8 cellular contexts compared by ENCODE assay signal in the genomic region with DNA sequence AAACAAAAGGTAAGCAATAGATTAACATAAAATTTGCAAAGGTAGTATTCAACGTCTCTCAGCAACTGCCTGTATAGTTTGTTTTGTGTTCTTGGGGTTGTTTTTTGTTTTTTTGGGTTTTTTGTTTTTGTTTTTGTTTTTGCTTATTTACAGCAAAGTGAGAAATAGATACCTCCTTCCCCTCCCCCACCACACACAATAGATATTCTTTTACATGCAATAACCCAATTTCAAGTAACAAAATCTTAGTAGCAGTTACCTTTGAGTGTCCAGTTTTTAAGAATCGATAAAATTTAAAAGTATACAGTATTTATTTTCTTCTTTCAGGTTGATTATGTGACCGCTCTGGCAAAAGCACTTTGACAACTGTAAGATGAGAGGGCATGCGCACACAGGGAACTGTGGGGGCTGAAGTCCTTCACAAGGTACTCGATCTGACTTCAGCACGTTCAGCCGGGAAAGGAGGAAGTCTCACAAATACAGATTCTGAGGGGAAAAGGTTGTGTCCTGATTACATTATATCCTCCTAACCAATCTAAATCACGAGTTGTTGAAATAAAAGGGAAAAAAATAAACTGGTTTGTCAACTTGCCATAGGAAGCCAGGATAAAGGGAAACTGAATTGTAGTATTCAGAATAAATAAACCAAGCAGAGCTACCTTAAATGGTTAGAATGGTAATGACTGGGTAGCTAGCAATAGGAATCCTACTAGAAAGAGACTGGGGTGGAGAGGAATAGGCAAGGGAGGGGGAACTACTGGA. TPM values are rescaled to one million over a fixed set of nuclear protein-coding genes. Genes with fewer than 3 reads are reported as not detected.
DNase-seq lines count a peak whose midpoint lies in the region; ATAC-seq lines count a peak whose summit lies in the region.

No MANE protein-coding gene starts in this region.

- H3K9ac ChIP-seq in BLaER1 treated with 17β-estradiol and CSF1 and Interleukin-3, amounts not matched to agents 10 nM and 100 nM = peak overlapping the region in 4 of 11 experiments; percentile 19 to 67 (median 38); a peak in 5 of 22 replicates

- DNase-seq in NCI-H510A (lab: John Stamatoyannopoulos, UW) (peak; percentile 72), left lobe of liver (ENCODE audit: low spot score) (peak; percentile 79)
- peak; percentile 21 to 25 for DNase-seq in activated CD4-positive, alpha-beta T cell treated with anti-CD3 and anti-CD28 coated beads, Interleukin-2, amount 50 U/mL, for 4 hours
- DNase-seq in stimulated activated CD4-positive, alpha-beta T cell treated with anti-CD3 and anti-CD28 coated beads, Interleukin-4, amount 100 ng/mL, for 1 hour = peak; percentile 43

- no peaks in the 10 kb centered on the region for H3K9me3 ChIP-seq in BLaER1 treated with 17β-estradiol and CSF1 and Interleukin-3, amounts not matched to agents 10 nM and 100 nM (replicated peaks in 1 of 11)
- H3K9me3 ChIP-seq in ectodermal cell (ENCODE audit: control insufficient read depth, low read length) = no peaks in the 10 kb centered on the region

- peak overlapping the region; percentile 1 to 96 (median 42); a peak in 18 of 22 replicates for H3K4me2 ChIP-seq in BLaER1 treated with 17β-estradiol and CSF1 and Interleukin-3, amounts not matched to agents 10 nM and 100 nM

- peak overlapping the region in 3 of 11 experiments; percentile 38 to 53 (median 42); a peak in 6 of 22 replicates for H3K27ac ChIP-seq in BLaER1 treated with 17β-estradiol and CSF1 and Interleukin-3, amounts not matched to agents 10 nM and 100 nM
- no peak overlapping the region for H3K27ac ChIP-seq in ectodermal cell (ENCODE audit: insufficient read depth, low read depth, low read length, poor library complexity, severe bottlenecking)

- peaks cover 30 to 51% (median 44%) of the 10 kb centered on the region in 10 experiments for H3K4me1 ChIP-seq in BLaER1 treated with 17β-estradiol and CSF1 and Interleukin-3, amounts not matched to agents 10 nM and 100 nM
- H3K4me1 ChIP-seq in ectodermal cell (ENCODE audit: control insufficient read depth, insufficient read depth, low read length) = peaks cover 4% of the 10 kb centered on the region

- H3K36me3 ChIP-seq in BLaER1 treated with 17β-estradiol and CSF1 and Interleukin-3, amounts not matched to agents 10 nM and 100 nM = peaks cover 0 to 15% (median 11%) of the 10 kb centered on the region in 11 experiments; a peak in 10 of 22 replicates
- H3K36me3 ChIP-seq in ectodermal cell (ENCODE audit: control insufficient read depth, insufficient read depth, low read length) = no peaks in the 10 kb centered on the region

- peaks cover under 1 to 21% (median 17%) of the 10 kb centered on the region in 11 experiments; a peak in 20 of 22 replicates for H4K20me1 ChIP-seq in BLaER1 treated with 17β-estradiol and CSF1 and Interleukin-3, amounts not matched to agents 10 nM and 100 nM

- peaks cover 0 to 46% (median 28%) of the 10 kb centered on the region in 11 experiments; a peak in 21 of 22 replicates for H3K27me3 ChIP-seq in BLaER1 treated with 17β-estradiol and CSF1 and Interleukin-3, amounts not matched to agents 10 nM and 100 nM
- peaks cover 21% of the 10 kb centered on the region for H3K27me3 ChIP-seq in ectodermal cell (ENCODE audit: control insufficient read depth, insufficient read depth, low read length, poor library complexity, severe bottlenecking)

- 0% methylated on average over 5 to 7 of the region's 8 CpGs for WGBS in ectodermal cell, 2 experiments

- peak overlapping the region in 3 of 10 experiments; percentile 21 to 35 (median 31); a peak in 4 of 20 replicates for H3K4me3 ChIP-seq in BLaER1 treated with 17β-estradiol and CSF1 and Interleukin-3, amounts not matched to agents 10 nM and 100 nM
- H3K4me3 ChIP-seq in ectodermal cell (ENCODE audit: insufficient read depth, low read depth, low read length) = peak overlapping the region; percentile 18

- ATAC-seq in HG02610 (IDR thresholded peaks at IDR 0.05; ENCODE audit: unreplicated experiment) = peak; percentile 56
- ATAC-seq in left lobe of liver = peak; percentile 65
- ATAC-seq in GM21717 (IDR thresholded peaks at IDR 0.05; ENCODE audit: unreplicated experiment) = no peak

RNA-seq across cellular contexts. Expression of a gene that starts 47.8 kb away (rescaled TPM):
- polyA plus RNA-seq in ectodermal cell (2013, experiment 1 of 4) = 1.9 TPM
- 1.7 TPM for polyA plus RNA-seq in ectodermal cell (2013, experiment 2 of 4)
- 1.4 TPM for polyA plus RNA-seq in ectodermal cell (2013, experiment 3 of 4)
- 1.2 TPM for polyA plus RNA-seq in ectodermal cell (2013, experiment 4 of 4)
- total RNA-seq in left lobe of liver = 12.7 TPM

RNA-seq across cellular contexts. Expression of a gene that starts 47.9 kb away (rescaled TPM):
- 36.4 TPM for polyA plus RNA-seq in ectodermal cell (2013, experiment 1 of 4)
- polyA plus RNA-seq in ectodermal cell (2013, experiment 2 of 4) = 29.6 TPM
- 32.0 TPM for polyA plus RNA-seq in ectodermal cell (2013, experiment 3 of 4)
- polyA plus RNA-seq in ectodermal cell (2013, experiment 4 of 4) = 37.7 TPM
- total RNA-seq in left lobe of liver = 24.7 TPM

Comparison
In these comparisons a context has a peak if more than half of its experiments do, and no peak if none do; other contexts are left out.
1. DNase-seq: peak in every context shown above with its lines; median percentile 79 in left lobe of liver; 72 in NCI-H510A; 43 in stimulated activated CD4-positive, alpha-beta T cell treated with anti-CD3 and anti-CD28 coated beads, Interleukin-4, amount 100 ng/mL, for 1 hour; 23 in activated CD4-positive, alpha-beta T cell treated with anti-CD3 and anti-CD28 coated beads, Interleukin-2, amount 50 U/mL, for 4 hours.